In genomic region chr22:50323900-50324299, GRCh38 we compare ENCODE assay signal across 26 cellular contexts.
"Had no signal": no experiment of that assay in that cellular context is flagged by ENCODE, and none has a peak within 500 bp of the region (broad histone marks: within the 10 kb centered on the region; RNA-seq: fewer than 3 reads in every experiment).

No MANE protein-coding gene starts in this region.

- H3K4me3 ChIP-seq: esophagus squamous epithelium, heart right ventricle, neural progenitor cell, ovary, psoas muscle, skin epidermis, spleen, thyroid gland had no signal

- H3K4me1 ChIP-seq: neural progenitor cell had no signal

- FAIRE-seq: endometrium, keratinocyte had no signal

- H2AFZ ChIP-seq: neural progenitor cell had no signal

- H3K9me3 ChIP-seq: esophagus squamous epithelium, heart right ventricle, ovary, psoas muscle, spleen, thyroid gland had no signal

- DNase-seq: cortex of kidney; effector memory CD8-positive, alpha-beta T cell; erythroblast; esophagus squamous epithelium; foreskin melanocyte; glutamatergic neuron; heart right ventricle; hypothalamus; mesenchymal stem cell; midbrain; naive thymus-derived CD4-positive, alpha-beta T cell; ovary; psoas muscle; right cardiac atrium; spleen; stimulated activated CD4-positive, alpha-beta T cell treated with anti-CD3 and anti-CD28 coated beads, Interleukin-15, amount 100 ng/mL, for 24 hours; stimulated activated CD4-positive, alpha-beta T cell treated with anti-CD3 and anti-CD28 coated beads, Interleukin-2, amount 100 ng/mL, for 48 hours; stimulated activated naive CD4-positive, alpha-beta T cell; stimulated activated naive CD8-positive, alpha-beta T cell treated with anti-CD3 and anti-CD28 coated beads, Interleukin-15, amount 100 ng/mL, for 72 hours; thyroid gland; trophoblast cell had no signal

- H3K36me3 ChIP-seq: esophagus squamous epithelium, heart right ventricle, neural progenitor cell, ovary, spleen, thyroid gland had no signal

- H3K9ac ChIP-seq: neural progenitor cell had no signal

- H3K27me3 ChIP-seq: esophagus squamous epithelium, heart right ventricle, ovary, spleen, thyroid gland had no signal

- H3K4me2 ChIP-seq: neural progenitor cell had no signal

- H3K27ac ChIP-seq: esophagus squamous epithelium, heart right ventricle, neural progenitor cell, ovary, psoas muscle, skin epidermis, spleen, thyroid gland had no signal

- ATAC-seq: effector memory CD8-positive, alpha-beta T cell; heart right ventricle; left lobe of liver; naive thymus-derived CD4-positive, alpha-beta T cell; psoas muscle; right cardiac atrium; stimulated activated naive CD8-positive, alpha-beta T cell treated with anti-CD3 and anti-CD28 coated beads, Interleukin-15, amount 100 ng/mL, for 72 hours had no signal
